Comparison of ENCODE assay signal across 7 cellular contexts in the genomic region with DNA sequence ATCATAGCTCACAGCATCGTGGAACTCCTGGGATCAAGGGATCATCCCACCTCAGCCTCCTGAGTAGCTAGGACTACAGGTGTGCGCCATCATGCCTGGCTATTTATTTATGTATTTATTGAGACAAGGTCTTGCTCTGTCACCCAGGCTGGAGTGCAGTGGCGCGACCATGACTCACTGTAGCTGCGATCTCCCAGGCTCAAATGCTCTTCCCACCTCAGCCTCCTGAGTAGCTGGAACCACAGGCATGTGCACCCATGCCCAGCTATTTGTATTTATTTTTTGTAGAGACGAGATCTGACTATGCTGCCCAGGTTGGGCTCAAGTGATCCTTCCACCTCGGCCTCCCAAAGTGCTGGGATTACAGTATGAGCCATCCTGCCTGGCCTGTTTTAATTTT.
DNase-seq lines count a peak whose midpoint lies in the region; TF ChIP-seq lines count a peak whose summit lies in the region.
"Not testable (repeated sequence)": the region's sequence is repeated elsewhere in the genome, so short reads cannot be mapped to it uniquely, and the experiment has no call there.

No MANE protein-coding gene starts in this region.

- not testable (repeated sequence) for H3K36me3 ChIP-seq in kidney epithelial cell (ENCODE audit: control insufficient read depth, insufficient read depth, low read length)

- peaks cover 40% of the 10 kb centered on the region for H3K4me1 Mint-ChIP-seq in Calu3 (ENCODE audit: low read depth, unreplicated experiment)
- peaks cover 51% of the 10 kb centered on the region for H3K4me1 Mint-ChIP-seq in HFFc6 (ENCODE audit: low read depth)
- peaks cover 48% of the 10 kb centered on the region for H3K4me1 Mint-ChIP-seq in activated T-helper 2 cell treated with anti-CD3 and anti-CD28 coated beads, Interferon-gamma antibody, Interleukin-2, Interleukin-4, amounts not matched to agents 10 μg/mL and 5 μg/mL and 100 μg/mL, durations not matched to agents 14 hours and 24 hours and 36 hours (ENCODE audit: low read depth)
- H3K4me1 Mint-ChIP-seq in dendritic cell treated with granulocyte-macrophage colony-stimulating factor and Interleukin-4, amounts not matched to agents 40 ng/mL and 50 ng/mL, for 4 days (ENCODE audit: low read depth): peaks cover 27% of the 10 kb centered on the region
- peaks cover 80% of the 10 kb centered on the region for H3K4me1 Mint-ChIP-seq in nephron progenitor cell

- CTCF ChIA-PET in Calu3 (lab: Charles Lee): interaction anchor here (0.5 to 1.9 kb wide), 3 partner anchors 17 to 109 kb away, joined by 3 to 9 read pairs (median 3); no protein-coding TSS in a partner anchor

- not testable (repeated sequence) for TF ChIP-seq CTCF in Calu3 (IDR thresholded peaks at IDR 0.05; ENCODE audit: unreplicated experiment); HFFc6 (IDR thresholded peaks at IDR 0.05); kidney epithelial cell (IDR thresholded peaks at IDR 0.05; ENCODE audit: insufficient read depth, low read length, poor library complexity, severe bottlenecking); nephron progenitor cell (IDR thresholded peaks at IDR 0.05)

- not testable (repeated sequence) for H3K27me3 ChIP-seq in kidney epithelial cell (ENCODE audit: control insufficient read depth, insufficient read depth, low read length)

- intact Hi-C loops in Calu3 (cut with micrococcal nuclease; ENCODE audit: unreplicated experiment): loop anchor here (10.0 kb wide), 2 partner anchors 217 to 347 kb away; no protein-coding TSS in a partner anchor
- intact Hi-C loops in activated T-helper 2 cell treated with anti-CD3 and anti-CD28 coated beads, Interferon-gamma antibody, Interleukin-2, Interleukin-4, amounts not matched to agents 10 μg/mL and 5 μg/mL and 100 μg/mL, durations not matched to agents 14 hours and 24 hours and 36 hours (cut with micrococcal nuclease): loop anchor here (2.0 to 5.0 kb wide), 5 partner anchors 13 to 353 kb away; no protein-coding TSS in a partner anchor
- intact Hi-C loops in dendritic cell treated with granulocyte-macrophage colony-stimulating factor and Interleukin-4, amounts not matched to agents 40 ng/mL and 50 ng/mL, for 4 days (cut with micrococcal nuclease): loop anchor here (10.0 kb wide), 1 partner anchor 207 kb away; no protein-coding TSS in a partner anchor

- not testable (repeated sequence) for BruUV-seq in Calu3 (replicated peaks; lab: Mats Ljungman, UMichigan)

- H3K36me3 Mint-ChIP-seq in Calu3 (ENCODE audit: insufficient read depth, unreplicated experiment) (peaks cover 11% of the 10 kb centered on the region), HFFc6 (ENCODE audit: low read depth) (peaks cover 13% of the 10 kb centered on the region), nephron progenitor cell (ENCODE audit: low read depth) (peaks cover 33% of the 10 kb centered on the region)
- H3K36me3 Mint-ChIP-seq in activated T-helper 2 cell treated with anti-CD3 and anti-CD28 coated beads, Interferon-gamma antibody, Interleukin-2, Interleukin-4, amounts not matched to agents 10 μg/mL and 5 μg/mL and 100 μg/mL, durations not matched to agents 14 hours and 24 hours and 36 hours (ENCODE audit: low read depth); dendritic cell treated with granulocyte-macrophage colony-stimulating factor and Interleukin-4, amounts not matched to agents 40 ng/mL and 50 ng/mL, for 4 days (ENCODE audit: low read depth): not testable (repeated sequence)

- not testable (repeated sequence) for H3K4me3 ChIP-seq in kidney epithelial cell (ENCODE audit: low read depth, low read length)

- H3K27ac Mint-ChIP-seq in Calu3 (ENCODE audit: unreplicated experiment) (peak overlapping the region; percentile 43), HFFc6 (peak overlapping the region; percentile 15; the same call in 1 of the 2 replicates), nephron progenitor cell (peak overlapping the region; percentile 58)
- peak overlapping the region; percentile 44 for H3K27ac Mint-ChIP-seq in activated T-helper 2 cell treated with anti-CD3 and anti-CD28 coated beads, Interferon-gamma antibody, Interleukin-2, Interleukin-4, amounts not matched to agents 10 μg/mL and 5 μg/mL and 100 μg/mL, durations not matched to agents 14 hours and 24 hours and 36 hours
- peak overlapping the region; percentile 61 for H3K27ac Mint-ChIP-seq in dendritic cell treated with granulocyte-macrophage colony-stimulating factor and Interleukin-4, amounts not matched to agents 40 ng/mL and 50 ng/mL, for 4 days

- H3K27me3 Mint-ChIP-seq in Calu3 (ENCODE audit: unreplicated experiment); HFFc6 (ENCODE audit: insufficient read depth); activated T-helper 2 cell treated with anti-CD3 and anti-CD28 coated beads, Interferon-gamma antibody, Interleukin-2, Interleukin-4, amounts not matched to agents 10 μg/mL and 5 μg/mL and 100 μg/mL, durations not matched to agents 14 hours and 24 hours and 36 hours (ENCODE audit: low read depth); dendritic cell treated with granulocyte-macrophage colony-stimulating factor and Interleukin-4, amounts not matched to agents 40 ng/mL and 50 ng/mL, for 4 days; nephron progenitor cell (ENCODE audit: low read depth, poor library complexity): not testable (repeated sequence)

- peak; percentile 39 for DNase-seq in Calu3
- not testable (repeated sequence) for DNase-seq in HFFc6; activated T-helper 2 cell treated with anti-CD3 and anti-CD28 coated beads, Interferon-gamma antibody, Interleukin-2, Interleukin-4, amounts not matched to agents 10 μg/mL and 5 μg/mL and 100 μg/mL, durations not matched to agents 14 hours and 24 hours and 36 hours (ENCODE audit: low spot score); nephron progenitor cell
- peak; percentile 45 for DNase-seq in RPMI7951 (ENCODE audit: low read depth)
- peak; percentile 68 for DNase-seq in kidney epithelial cell (ENCODE audit: low read depth)

- not testable (repeated sequence) for H3K9me3 Mint-ChIP-seq in Calu3 (ENCODE audit: low read depth, unreplicated experiment); HFFc6; activated T-helper 2 cell treated with anti-CD3 and anti-CD28 coated beads, Interferon-gamma antibody, Interleukin-2, Interleukin-4, amounts not matched to agents 10 μg/mL and 5 μg/mL and 100 μg/mL, durations not matched to agents 14 hours and 24 hours and 36 hours; dendritic cell treated with granulocyte-macrophage colony-stimulating factor and Interleukin-4, amounts not matched to agents 40 ng/mL and 50 ng/mL, for 4 days; nephron progenitor cell

- not testable (repeated sequence) for H3K4me3 Mint-ChIP-seq in Calu3 (ENCODE audit: low read depth, unreplicated experiment); HFFc6; activated T-helper 2 cell treated with anti-CD3 and anti-CD28 coated beads, Interferon-gamma antibody, Interleukin-2, Interleukin-4, amounts not matched to agents 10 μg/mL and 5 μg/mL and 100 μg/mL, durations not matched to agents 14 hours and 24 hours and 36 hours (ENCODE audit: low read depth); dendritic cell treated with granulocyte-macrophage colony-stimulating factor and Interleukin-4, amounts not matched to agents 40 ng/mL and 50 ng/mL, for 4 days; nephron progenitor cell
